Comparison of ENCODE assay signal across 1 cellular context in genomic region chrX:102936972-102937371, GRCh38. TPM values are rescaled to one million over a fixed set of nuclear protein-coding genes. Genes with fewer than 3 reads are reported as not detected.
"Had no signal": no experiment of that assay in that cellular context is flagged by ENCODE, and none has a peak within 500 bp of the region (broad histone marks: within the 10 kb centered on the region; RNA-seq: fewer than 3 reads in every experiment).

TSS of gene RAB40AL (plus strand) at chrX:102937272. CDS start at chrX:102937319, 47 bp downstream.

RNA-seq across cellular contexts. Expression of gene RAB40AL, which starts in this region (rescaled TPM):
- total RNA-seq: G401 had no signal
